15 cellular contexts compared by ENCODE assay signal in genomic region chr3:124888482-124889441, GRCh38. TPM values are rescaled to one million over a fixed set of nuclear protein-coding genes. Genes with fewer than 3 reads are reported as not detected.
DNase-seq lines count a peak whose midpoint lies in the region; ATAC-seq, FAIRE-seq and TF ChIP-seq lines count a peak whose summit lies in the region.
"Had no signal": no experiment of that assay in that cellular context is flagged by ENCODE, and none has a peak within 500 bp of the region (broad histone marks: within the 10 kb centered on the region; RNA-seq: fewer than 3 reads in every experiment).

No MANE protein-coding gene starts in this region.

- H3K27me3 Mint-ChIP-seq in activated CD4-positive, alpha-beta T cell treated with anti-CD3 and anti-CD28 coated beads for 36 hours: peaks cover 35% of the 10 kb centered on the region
- H3K27me3 Mint-ChIP-seq in endodermal cell (ENCODE audit: insufficient read depth): no peaks in the 10 kb centered on the region

- no peaks in the 10 kb centered on the region for H3K4me1 Mint-ChIP-seq in activated CD4-positive, alpha-beta T cell treated with anti-CD3 and anti-CD28 coated beads for 36 hours
- H3K4me1 Mint-ChIP-seq in endodermal cell: peaks cover 44% of the 10 kb centered on the region

- WGBS in endodermal cell (ENCODE audit: insufficient coverage in 1 of 2, insufficient read length in 1 of 2), 2 experiments: 34 to 53% methylated on average over 6 to 8 of the region's 8 CpGs
- no CpG with 5 or more reads among the region's 8 CpGs for WGBS in neuronal stem cell (ENCODE audit: extremely low coverage in 2 of 2, insufficient read length in 2 of 2, insufficient replicate concordance in 1 of 2), 2 donors
- WGBS in spleen, 5 donors: 65 to 75% (median 72%) methylated on average over 8 of the region's 8 CpGs

- H3K79me1 ChIP-seq in neuronal stem cell (ENCODE audit: low read depth, low read length): no peaks in the 10 kb centered on the region

- TF ChIP-seq POLR2A in spleen (IDR thresholded peaks at IDR 0.05): no peak

- TF ChIP-seq CTCF in KMS-11 (conservative IDR thresholded peaks at IDR 0.05; ENCODE audit: low read depth, low read length): no peak
- TF ChIP-seq CTCF in endodermal cell (conservative IDR thresholded peaks at IDR 0.05): no peak
- TF ChIP-seq CTCF in spleen (IDR thresholded peaks at IDR 0.05 in 8 of 11, conservative IDR thresholded peaks at IDR 0.05 in 3 of 11): no peak

- no peaks in the 10 kb centered on the region for H3K9me3 Mint-ChIP-seq in activated CD4-positive, alpha-beta T cell treated with anti-CD3 and anti-CD28 coated beads for 36 hours (ENCODE audit: low read depth)
- no peaks in the 10 kb centered on the region for H3K9me3 Mint-ChIP-seq in endodermal cell
- H3K9me3 Mint-ChIP-seq: dendritic cell treated with granulocyte-macrophage colony-stimulating factor and Interleukin-4, amounts not matched to agents 40 ng/mL and 50 ng/mL, for 4 days had no signal

- CTCF ChIA-PET in activated CD4-positive, alpha-beta T cell treated with anti-CD3 and anti-CD28 coated beads for 36 hours (lab: Charles Lee): interaction anchor here (0.5 to 3.0 kb wide), 7 partner anchors 11 to 534 kb away, joined by 3 to 21 read pairs (median 4); no protein-coding TSS in a partner anchor

- H3K27ac Mint-ChIP-seq in activated CD4-positive, alpha-beta T cell treated with anti-CD3 and anti-CD28 coated beads for 36 hours: no peak overlapping the region
- H3K27ac Mint-ChIP-seq in endodermal cell: peak overlapping the region; percentile 97

- H3K4me1 ChIP-seq in KMS-11 (ENCODE audit: low read depth, poor library complexity, severe bottlenecking) (peaks cover 28% of the 10 kb centered on the region), endodermal cell (ENCODE audit: control insufficient read depth, insufficient read depth, low read length) (peaks cover 14% of the 10 kb centered on the region), neuronal stem cell (ENCODE audit: control insufficient read depth in 2 of 2, insufficient read depth in 1 of 2, low read depth in 1 of 2, low read length in 2 of 2) (peaks cover 11 to 12% of the 10 kb centered on the region in 2 donors), spleen (peaks cover 6 to 45% (median 29%) of the 10 kb centered on the region in 6 donors)

- H4K20me1 ChIP-seq in KMS-11 (ENCODE audit: insufficient read depth): no peaks in the 10 kb centered on the region

- no peak overlapping the region for H4K91ac ChIP-seq in neuronal stem cell (ENCODE audit: low read depth, low read length, poor library complexity)

- no peak overlapping the region for H3K9ac ChIP-seq in KMS-11
- peak overlapping the region; percentile 87 for H3K9ac ChIP-seq in endodermal cell (ENCODE audit: extremely low read depth, low read length, poor library complexity, severe bottlenecking)
- H3K9ac ChIP-seq in neuronal stem cell (ENCODE audit: low read depth, low read length, poor library complexity): no peak overlapping the region

- no peak overlapping the region for H2AK5ac ChIP-seq in neuronal stem cell (ENCODE audit: low read depth, low read length)

- no peaks in the 10 kb centered on the region for H3K36me3 Mint-ChIP-seq in activated CD4-positive, alpha-beta T cell treated with anti-CD3 and anti-CD28 coated beads for 36 hours (ENCODE audit: low read depth)
- peaks cover 10% of the 10 kb centered on the region for H3K36me3 Mint-ChIP-seq in endodermal cell (ENCODE audit: low read depth)

- POLR2A ChIA-PET in activated CD4-positive, alpha-beta T cell treated with anti-CD3 and anti-CD28 coated beads for 36 hours (lab: Charles Lee): no interaction called here

- H3K36me3 ChIP-seq in KMS-11 (ENCODE audit: insufficient read depth) (no peaks in the 10 kb centered on the region), endodermal cell (ENCODE audit: control insufficient read depth, insufficient read depth, low read length) (peaks cover 3% of the 10 kb centered on the region), neuronal stem cell (replicated peaks in 1 of 2; ENCODE audit: control insufficient read depth in 2 of 2, insufficient read depth in 2 of 2, low read length in 2 of 2) (no peaks in the 10 kb centered on the region), spleen (no peaks in the 10 kb centered on the region)
- H3K36me3 ChIP-seq: MG63, tibial nerve had no signal

- no peak overlapping the region for H3K23ac ChIP-seq in neuronal stem cell (ENCODE audit: low read depth, low read length, poor library complexity)

- no peak for DNase-seq in activated CD4-positive, alpha-beta T cell treated with anti-CD3 and anti-CD28 coated beads for 36 hours
- DNase-seq in activated CD4-positive, alpha-beta T cell treated with anti-CD3 and anti-CD28 coated beads for 1 hour: no peak
- peak; percentile 75 for DNase-seq in endodermal cell
- no peak for DNase-seq in neuronal stem cell (ENCODE audit: low spot score)
- no peak for DNase-seq in NCI-H69 (lab: John Stamatoyannopoulos, UW)
- no peak for DNase-seq in spleen
- DNase-seq in GM19239 (ENCODE audit: insufficient read length, low spot score): no peak
- DNase-seq: activated CD4-positive, alpha-beta T cell treated with anti-CD3 and anti-CD28 coated beads, Interleukin-2, amount 50 U/mL, for 1 hour; MG63 had no signal

- H2BK15ac ChIP-seq in neuronal stem cell (ENCODE audit: low read length): no peak overlapping the region

- ATAC-seq in activated CD4-positive, alpha-beta T cell treated with anti-CD3 and anti-CD28 coated beads for 36 hours: no peak

- no peak overlapping the region for H3K4me3 ChIP-seq in KMS-11 (IDR thresholded peaks at IDR 0.05; ENCODE audit: insufficient read depth, low read depth, low read length)
- H3K4me3 ChIP-seq in endodermal cell (ENCODE audit: low read length): peak overlapping the region; percentile 72
- H3K4me3 ChIP-seq in neuronal stem cell (ENCODE audit: low read length in 2 of 2): no peak overlapping the region
- peak overlapping the region in 1 of 8 donors; percentile 90 for H3K4me3 ChIP-seq in spleen

- H3K4me3 Mint-ChIP-seq in activated CD4-positive, alpha-beta T cell treated with anti-CD3 and anti-CD28 coated beads for 36 hours: peak overlapping the region; percentile 44
- H3K4me3 Mint-ChIP-seq in endodermal cell: peak overlapping the region; percentile 87
- H3K4me3 Mint-ChIP-seq: dendritic cell treated with granulocyte-macrophage colony-stimulating factor and Interleukin-4, amounts not matched to agents 40 ng/mL and 50 ng/mL, for 4 days had no signal

- H3K27me3 ChIP-seq in KMS-11 (ENCODE audit: insufficient read depth, low read depth) (no peaks in the 10 kb centered on the region), endodermal cell (ENCODE audit: control insufficient read depth, insufficient read depth, low read length, poor library complexity, severe bottlenecking) (no peaks in the 10 kb centered on the region), neuronal stem cell (ENCODE audit: control insufficient read depth in 3 of 3, insufficient read depth in 3 of 3, low read depth in 1 of 3, low read length in 3 of 3) (peaks cover 0 to 32% (median 0%) of the 10 kb centered on the region in 3 experiments), spleen (replicated peaks in 1 of 7) (peaks cover 0 to 53% (median 14%) of the 10 kb centered on the region in 7 donors)
- H3K27me3 ChIP-seq: MG63, tibial nerve had no signal

- H3K4me2 ChIP-seq in KMS-11 (peak overlapping the region; percentile 64; the same call in 1 of the 2 replicates), neuronal stem cell (ENCODE audit: insufficient read depth, low read length, poor library complexity, severe bottlenecking) (peak overlapping the region; percentile 19)

- H2AFZ ChIP-seq in KMS-11 (ENCODE audit: low read depth) (no peak overlapping the region), neuronal stem cell (ENCODE audit: low read length) (no peak overlapping the region)

- no peak overlapping the region for H3K27ac ChIP-seq in KMS-11
- H3K27ac ChIP-seq in endodermal cell (ENCODE audit: low read depth, low read length): peak overlapping the region; percentile 73
- no peak overlapping the region for H3K27ac ChIP-seq in neuronal stem cell (replicated peaks; ENCODE audit: low read length)
- H3K27ac ChIP-seq in spleen: no peak overlapping the region
- H3K27ac ChIP-seq: HL-60 had no signal

- no peak overlapping the region for H3K18ac ChIP-seq in neuronal stem cell (ENCODE audit: low read length)

- no peak overlapping the region for H4K8ac ChIP-seq in neuronal stem cell (ENCODE audit: low read depth, low read length)

- no peak for FAIRE-seq in GM19239 (lab: Jason Lieb, UNC)

- intact Hi-C loops in activated CD4-positive, alpha-beta T cell treated with anti-CD3 and anti-CD28 coated beads for 36 hours (cut with DNase I, micrococcal nuclease): no loop called here
- intact Hi-C loops in spleen (cut with DNase I; ENCODE audit: low total_unique reads): no loop called here

- no peak overlapping the region for H3K14ac ChIP-seq in neuronal stem cell (ENCODE audit: low read length)

- no peak overlapping the region for H2BK5ac ChIP-seq in neuronal stem cell (ENCODE audit: low read length)

- peaks cover 22% of the 10 kb centered on the region; the same call in 1 of the 2 replicates for H3K79me2 ChIP-seq in KMS-11 (ENCODE audit: insufficient read depth, low read depth)

- H3K9me3 ChIP-seq in endodermal cell (ENCODE audit: control insufficient read depth, low read length) (no peaks in the 10 kb centered on the region), neuronal stem cell (replicated peaks in 1 of 2; ENCODE audit: control insufficient read depth in 2 of 2, insufficient read depth in 1 of 2, low read depth in 1 of 2, low read length in 2 of 2) (no peaks in the 10 kb centered on the region), spleen (no peaks in the 10 kb centered on the region)
- H3K9me3 ChIP-seq: MG63, tibial nerve had no signal

- H2BK12ac ChIP-seq in neuronal stem cell (ENCODE audit: low read length): no peak overlapping the region

- no peak overlapping the region for H2BK120ac ChIP-seq in neuronal stem cell (ENCODE audit: low read depth, low read length)

- no peak overlapping the region for H3K4ac ChIP-seq in neuronal stem cell (ENCODE audit: low read length)

RNA-seq across cellular contexts. Expression of gene ITGB5, which starts 1.6 kb away (rescaled TPM):
- total RNA-seq in activated CD4-positive, alpha-beta T cell treated with anti-CD3 and anti-CD28 coated beads for 36 hours: under 1 TPM; 0.57 to 0.72 TPM
- total RNA-seq in endodermal cell: 100 to 1,000 TPM; 262 to 329 TPM
- polyA plus RNA-seq in endodermal cell (2013, experiment 1 of 2): 62.0 TPM
- 71.0 TPM for polyA plus RNA-seq in endodermal cell (2013, experiment 2 of 2)
- polyA plus RNA-seq in neuronal stem cell (2013, experiment 1 of 2): 57.5 TPM
- polyA plus RNA-seq in neuronal stem cell (2013, experiment 2 of 2): 59.2 TPM
- total RNA-seq in spleen: 100 to 1,000 TPM in 5 of 7 donors, 10 to 100 TPM in 2; 71.9 to 227 (median 126) TPM
- 10 to 100 TPM in 1 of 3 donors, 1 to 10 TPM in 2; 7.4 to 14.8 (median 9.8) TPM for polyA plus RNA-seq in spleen

RNA-seq across cellular contexts. Expression of gene MUC13, which starts 45.8 kb away (rescaled TPM):
- not detected for total RNA-seq in activated CD4-positive, alpha-beta T cell treated with anti-CD3 and anti-CD28 coated beads for 36 hours
- total RNA-seq in endodermal cell (under 1 TPM in 1 of 2 donors, not detected in 1; 0.15 TPM), spleen (under 1 TPM in 3 of 7 donors, not detected in 4; 0.11 to 0.93 (median 0.27) TPM)
- polyA plus RNA-seq in endodermal cell (2013, experiment 1 of 2): not detected
- not detected for polyA plus RNA-seq in endodermal cell (2013, experiment 2 of 2)
- not detected for polyA plus RNA-seq in neuronal stem cell (2013, experiment 1 of 2)
- polyA plus RNA-seq in neuronal stem cell (2013, experiment 2 of 2): 0.01 TPM
- under 1 TPM; 0.06 to 0.22 (median 0.07) TPM for polyA plus RNA-seq in spleen
- total RNA-seq: A673, kidney epithelial cell, tibial nerve had no signal

Comparison
In these comparisons a context has a peak if more than half of its experiments do, and no peak if none do; other contexts are left out.
1. RNA of gene ITGB5, which starts 1.6 kb away (total RNA-seq): 262 to 329 TPM in endodermal cell and 71.9 to 227 TPM in spleen; 0.57 to 0.72 TPM in activated CD4-positive, alpha-beta T cell treated with anti-CD3 and anti-CD28 coated beads for 36 hours; every median in the first group is over 10 times any median in the second.